14 cellular contexts compared by ENCODE assay signal in the genomic region with DNA sequence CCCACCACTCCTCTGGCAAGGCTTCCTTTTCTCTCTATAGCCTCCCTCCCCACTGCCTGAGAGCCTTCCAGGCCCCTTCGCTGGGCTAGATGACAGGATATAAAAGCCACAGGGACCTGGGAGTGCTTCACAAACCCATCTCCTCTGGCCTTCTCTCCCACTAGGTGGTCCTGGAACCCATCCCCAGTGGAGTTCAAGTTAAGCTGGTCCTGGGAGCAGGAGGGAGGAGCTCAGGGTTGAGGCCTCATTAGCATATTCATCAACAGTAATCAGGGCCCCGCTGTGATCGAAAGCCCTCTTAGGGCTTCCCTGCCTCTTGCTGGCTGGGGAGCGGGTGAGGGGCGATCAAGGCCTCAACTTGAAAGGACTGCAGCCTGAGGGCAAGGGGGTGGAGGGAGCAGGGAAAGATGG. TPM values are rescaled to one million over a fixed set of nuclear protein-coding genes. Genes with fewer than 3 reads are reported as not detected.
"Had no signal": no experiment of that assay in that cellular context is flagged by ENCODE, and none has a peak within 500 bp of the region (broad histone marks: within the 10 kb centered on the region; RNA-seq: fewer than 3 reads in every experiment).

No MANE protein-coding gene starts in this region.

- H3K36me3 Mint-ChIP-seq: activated naive CD8-positive, alpha-beta T cell had no signal

- H3K9me3 ChIP-seq: stomach, thoracic aorta had no signal

- DNase-seq: activated B cell treated with CpG ODN at 0.5 μM for 24 hours; activated CD4-positive, alpha-beta T cell treated with anti-CD3 and anti-CD28 coated beads, Interleukin-2, amount 10 ng/mL, durations not matched to agents 24 days and 14 days; activated gamma-delta T cell; activated T-cell treated with anti-CD3 and anti-CD28 coated beads, Interleukin-2, amount 50 U/mL, for 24 hours; brain microvascular endothelial cell; dermis blood vessel endothelial cell; left ventricle myocardium superior; stomach; T-helper 17 cell had no signal

- H3K4me1 Mint-ChIP-seq: activated B cell treated with CpG ODN at 0.5 μM for 24 hours, T-helper 17 cell had no signal

- H3K36me3 ChIP-seq: brain microvascular endothelial cell, thoracic aorta had no signal

- H3K27ac Mint-ChIP-seq: activated B cell treated with CpG ODN at 0.5 μM for 24 hours; activated CD4-positive, alpha-beta T cell treated with anti-CD3 and anti-CD28 coated beads, Interleukin-2, amount 10 ng/mL, durations not matched to agents 24 days and 14 days; activated naive CD8-positive, alpha-beta T cell; activated T-cell treated with anti-CD3 and anti-CD28 coated beads, Interleukin-2, amount 50 U/mL, for 24 hours; T-helper 17 cell had no signal

- H3K9ac ChIP-seq: parathyroid adenoma had no signal

- H3K4me3 Mint-ChIP-seq: activated B cell treated with CpG ODN at 0.5 μM for 24 hours; activated CD4-positive, alpha-beta T cell treated with anti-CD3 and anti-CD28 coated beads, Interleukin-2, amount 10 ng/mL, durations not matched to agents 24 days and 14 days; activated naive CD8-positive, alpha-beta T cell; activated T-cell treated with anti-CD3 and anti-CD28 coated beads, Interleukin-2, amount 50 U/mL, for 24 hours; neural crest cell; T-helper 17 cell had no signal

- H3K27ac ChIP-seq: brain microvascular endothelial cell, parathyroid adenoma, stomach, thoracic aorta had no signal

- H3K4me3 ChIP-seq: stomach, thoracic aorta had no signal

- H2AFZ ChIP-seq: parathyroid adenoma had no signal

- H3K27me3 Mint-ChIP-seq: activated naive CD8-positive, alpha-beta T cell had no signal

- H3K9me3 Mint-ChIP-seq: activated B cell treated with CpG ODN at 0.5 μM for 24 hours; activated CD4-positive, alpha-beta T cell treated with anti-CD3 and anti-CD28 coated beads, Interleukin-2, amount 10 ng/mL, durations not matched to agents 24 days and 14 days; activated T-cell treated with anti-CD3 and anti-CD28 coated beads, Interleukin-2, amount 50 U/mL, for 24 hours; neural crest cell had no signal

- H3K4me1 ChIP-seq: parathyroid adenoma, stomach had no signal

RNA-seq across cellular contexts. Expression of a gene that starts 9.1 kb away (rescaled TPM):
- polyA plus RNA-seq: keratinocyte had no signal
